In the genomic region with DNA sequence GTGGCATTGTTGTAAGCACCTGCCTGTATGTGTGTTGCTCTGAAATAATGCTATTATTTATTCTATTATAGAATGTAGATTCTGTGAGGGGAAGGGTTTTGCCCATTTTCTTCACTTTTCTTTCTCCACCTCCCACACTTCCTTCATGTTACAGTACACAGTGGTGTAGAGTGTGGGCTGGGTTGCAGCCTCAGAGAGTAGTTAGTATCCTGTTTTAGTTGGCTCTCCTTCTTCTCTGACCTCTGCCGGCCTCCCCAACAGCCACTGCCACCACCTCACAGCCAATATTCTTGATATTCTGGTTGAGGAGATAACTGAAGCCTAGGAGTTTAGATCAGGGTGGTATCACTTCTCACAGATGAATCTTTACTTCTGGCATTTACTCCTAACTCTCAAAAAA, we compare ENCODE assay signal across 1 cellular context.
TF ChIP-seq lines count a peak whose summit lies in the region.

No MANE protein-coding gene starts in this region.

TF ChIP-seq in IMR-90, 13 proteins besides CTCF, POLR2A, EP300 and RAD21 (continued from another document):
- TF ChIP-seq, protein P1, sequence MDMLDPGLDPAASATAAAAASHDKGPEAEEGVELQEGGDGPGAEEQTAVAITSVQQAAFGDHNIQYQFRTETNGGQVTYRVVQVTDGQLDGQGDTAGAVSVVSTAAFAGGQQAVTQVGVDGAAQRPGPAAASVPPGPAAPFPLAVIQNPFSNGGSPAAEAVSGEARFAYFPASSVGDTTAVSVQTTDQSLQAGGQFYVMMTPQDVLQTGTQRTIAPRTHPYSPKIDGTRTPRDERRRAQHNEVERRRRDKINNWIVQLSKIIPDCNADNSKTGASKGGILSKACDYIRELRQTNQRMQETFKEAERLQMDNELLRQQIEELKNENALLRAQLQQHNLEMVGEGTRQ (IDR thresholded peaks at IDR 0.05; ENCODE audit: low read depth, low read length): no peak
- TF ChIP-seq ELK1 (IDR thresholded peaks at IDR 0.05; ENCODE audit: borderline replicate concordance, low read depth, low read length) (no peak), SMC3 (IDR thresholded peaks at IDR 0.05; ENCODE audit: low read depth, low read length) (no peak), NFE2L2 (IDR thresholded peaks at IDR 0.05; ENCODE audit: low read depth, low read length) (no peak), RFX5 (IDR thresholded peaks at IDR 0.05; ENCODE audit: low read depth, low read length) (no peak), MAFK (IDR thresholded peaks at IDR 0.05; ENCODE audit: low read depth, low read length) (no peak), RCOR1 (IDR thresholded peaks at IDR 0.05; ENCODE audit: insufficient replicate concordance, low read length) (no peak), MXI1 (IDR thresholded peaks at IDR 0.05; ENCODE audit: borderline replicate concordance, low read depth, low read length) (no peak)
